In the genomic region with DNA sequence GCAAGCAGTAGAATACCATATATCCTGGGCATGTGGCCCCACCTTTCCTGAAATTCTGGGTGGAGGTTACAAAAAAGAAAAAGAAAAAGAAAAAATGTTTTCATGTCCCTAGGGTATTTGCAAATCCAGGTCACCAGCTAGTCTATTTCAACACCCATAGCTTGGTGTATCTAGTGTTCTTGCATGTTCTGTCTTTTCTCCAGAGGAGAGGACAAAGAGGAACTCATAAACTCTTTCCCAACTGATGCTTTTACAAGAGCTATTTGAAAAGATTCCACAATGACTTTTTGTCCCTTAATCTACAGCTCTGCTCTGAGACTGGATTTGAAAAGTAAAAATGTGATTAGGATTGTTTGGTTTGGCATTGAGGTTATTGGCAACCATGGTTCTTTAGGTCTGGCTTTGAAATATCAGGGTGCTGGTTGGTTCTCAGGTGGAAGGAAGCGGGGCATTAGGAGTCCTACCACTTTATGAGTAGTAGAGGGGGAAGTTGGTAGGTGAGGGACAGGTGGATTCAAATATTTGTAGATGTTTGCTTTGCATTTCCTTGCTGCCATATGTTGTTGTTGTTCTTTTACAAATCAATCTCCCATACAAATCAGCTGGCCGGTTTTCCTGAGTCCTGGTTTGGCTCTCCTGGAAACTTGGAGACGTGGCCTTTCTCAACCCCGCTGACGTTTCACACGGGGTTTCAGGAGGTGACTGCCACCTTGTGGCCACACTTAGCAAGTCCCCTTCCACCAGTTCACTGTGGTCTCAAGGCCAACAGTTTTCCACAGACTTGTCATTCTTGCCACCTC, we compare ENCODE assay signal across 8 cellular contexts.
DNase-seq lines count a peak whose midpoint lies in the region; ATAC-seq and TF ChIP-seq lines count a peak whose summit lies in the region.

No MANE protein-coding gene starts in this region.

- no peak overlapping the region for H3K4me3 Mint-ChIP-seq in stimulated activated naive CD8-positive, alpha-beta T cell treated with anti-CD3 and anti-CD28 coated beads, Interleukin-15, amount 100 ng/mL, for 72 hours

- peaks cover 20% of the 10 kb centered on the region for H3K4me1 Mint-ChIP-seq in stimulated activated naive CD8-positive, alpha-beta T cell treated with anti-CD3 and anti-CD28 coated beads, Interleukin-15, amount 100 ng/mL, for 72 hours

- no peak overlapping the region for H2BK12ac ChIP-seq in neuronal stem cell (ENCODE audit: low read length)

- no peak overlapping the region for H3K9ac ChIP-seq in neuronal stem cell (ENCODE audit: low read depth, low read length, poor library complexity)

- POLR2A ChIA-PET in Panc1 (lab: Charles Lee) = no interaction called here

- H3K36me3 ChIP-seq in Panc1 (ENCODE audit: control insufficient read depth, insufficient read depth, low read length) = no peaks in the 10 kb centered on the region
- no peaks in the 10 kb centered on the region for H3K36me3 ChIP-seq in neuronal stem cell (replicated peaks in 1 of 2; ENCODE audit: control insufficient read depth in 2 of 2, insufficient read depth in 2 of 2, low read length in 2 of 2)

- H2BK120ac ChIP-seq in neuronal stem cell (ENCODE audit: low read depth, low read length) = no peak overlapping the region

- H3K27me3 ChIP-seq in Panc1 (ENCODE audit: control insufficient read depth, insufficient read depth, low read length) (no peaks in the 10 kb centered on the region), neuronal stem cell (ENCODE audit: control insufficient read depth in 3 of 3, insufficient read depth in 3 of 3, low read depth in 1 of 3, low read length in 3 of 3) (peaks cover 0 to 2% (median 0%) of the 10 kb centered on the region in 3 experiments)

- TF ChIP-seq CTCF in Panc1 (IDR thresholded peaks at IDR 0.05) (peak; percentile 82), fibroblast of the aortic adventitia (IDR thresholded peaks at IDR 0.05; ENCODE audit: insufficient read depth, low read length) (peak; percentile 83)

- intact Hi-C loops in Panc1 (cut with micrococcal nuclease; ENCODE audit: unreplicated experiment) = loop anchor here (1.0 kb wide), 2 partner anchors 164 to 290 kb away; no protein-coding TSS in a partner anchor

- no peak overlapping the region for H3K27ac Mint-ChIP-seq in stimulated activated naive CD8-positive, alpha-beta T cell treated with anti-CD3 and anti-CD28 coated beads, Interleukin-15, amount 100 ng/mL, for 72 hours

- H3K18ac ChIP-seq in neuronal stem cell (ENCODE audit: low read length) = no peak overlapping the region

- no peaks in the 10 kb centered on the region for H3K79me1 ChIP-seq in neuronal stem cell (ENCODE audit: low read depth, low read length)

- H4K8ac ChIP-seq in neuronal stem cell (ENCODE audit: low read depth, low read length) = no peak overlapping the region

- no peak overlapping the region for H2AFZ ChIP-seq in neuronal stem cell (ENCODE audit: low read length)

- CTCF ChIA-PET in Panc1 (lab: Charles Lee) = interaction anchor here (1.3 to 2.1 kb wide), 2 partner anchors 164 to 167 kb away, joined by 3 to 19 read pairs; no protein-coding TSS in a partner anchor

- H3K4ac ChIP-seq in neuronal stem cell (ENCODE audit: low read length) = no peak overlapping the region

- WGBS in neuronal stem cell (ENCODE audit: extremely low coverage in 2 of 2, insufficient read length in 2 of 2, insufficient replicate concordance in 1 of 2), 2 donors = no CpG with 5 or more reads among the region's 6 CpGs

- peaks cover 35% of the 10 kb centered on the region for H3K27me3 Mint-ChIP-seq in stimulated activated naive CD8-positive, alpha-beta T cell treated with anti-CD3 and anti-CD28 coated beads, Interleukin-15, amount 100 ng/mL, for 72 hours

- no peak overlapping the region for H2BK15ac ChIP-seq in neuronal stem cell (ENCODE audit: low read length)

- H4K91ac ChIP-seq in neuronal stem cell (ENCODE audit: low read depth, low read length, poor library complexity) = no peak overlapping the region

- H2BK5ac ChIP-seq in neuronal stem cell (ENCODE audit: low read length) = no peak overlapping the region

- in situ Hi-C loops in Panc1 (cut with HindIII; ENCODE audit: low pct_unique_long_range_greater_than_20kb, low sequenced_read_pairs) = no loop called here

- no peak overlapping the region for H3K4me3 ChIP-seq in Panc1 (ENCODE audit: low read depth in 2 of 2, low read length in 2 of 2)
- no peak overlapping the region for H3K4me3 ChIP-seq in fibroblast of the aortic adventitia (ENCODE audit: low read depth, low read length)
- H3K4me3 ChIP-seq in neuronal stem cell (ENCODE audit: low read length in 2 of 2) = no peak overlapping the region

- H3K14ac ChIP-seq in neuronal stem cell (ENCODE audit: low read length) = no peak overlapping the region

- H3K9me3 ChIP-seq in Panc1 (ENCODE audit: control insufficient read depth, insufficient read depth, low read depth, low read length) (no peaks in the 10 kb centered on the region), neuronal stem cell (replicated peaks in 1 of 2; ENCODE audit: control insufficient read depth in 2 of 2, insufficient read depth in 1 of 2, low read depth in 1 of 2, low read length in 2 of 2) (no peaks in the 10 kb centered on the region)

- peak; percentile 93 for ATAC-seq in Panc1
- peak; percentile 81 for ATAC-seq in stimulated activated naive CD8-positive, alpha-beta T cell treated with anti-CD3 and anti-CD28 coated beads, Interleukin-15, amount 100 ng/mL, for 72 hours

- peak; percentile 83 for DNase-seq in Ammon's horn (ENCODE audit: low spot score)
- peak; percentile 66 for DNase-seq in GM19238 (ENCODE audit: insufficient read length, low spot score)
- peak; percentile 4 for DNase-seq in HS-5 (ENCODE audit: low read depth)
- peak; percentile 39 for DNase-seq in Panc1 (ENCODE audit: low read depth, low spot score)
- DNase-seq in activated T-cell treated with anti-CD3 and anti-CD28 coated beads, Interleukin-2, amount 50 U/mL, for 48 hours = peak; percentile 73 to 79
- peak; percentile 74 for DNase-seq in fibroblast of the aortic adventitia (ENCODE audit: low read depth)
- peak; percentile 66 for DNase-seq in neuronal stem cell (ENCODE audit: low spot score)
- DNase-seq in stimulated activated naive CD8-positive, alpha-beta T cell treated with anti-CD3 and anti-CD28 coated beads, Interleukin-15, amount 100 ng/mL, for 72 hours = peak; percentile 60 to 61

- no peak overlapping the region for H3K23ac ChIP-seq in neuronal stem cell (ENCODE audit: low read depth, low read length, poor library complexity)

- H3K9me3 Mint-ChIP-seq in stimulated activated naive CD8-positive, alpha-beta T cell treated with anti-CD3 and anti-CD28 coated beads, Interleukin-15, amount 100 ng/mL, for 72 hours = no peaks in the 10 kb centered on the region

- no peak overlapping the region for H3K4me2 ChIP-seq in neuronal stem cell (ENCODE audit: insufficient read depth, low read length, poor library complexity, severe bottlenecking)

- H3K4me1 ChIP-seq in Panc1 (ENCODE audit: control insufficient read depth, insufficient read depth, low read length) (no peaks in the 10 kb centered on the region), neuronal stem cell (ENCODE audit: control insufficient read depth in 2 of 2, insufficient read depth in 1 of 2, low read depth in 1 of 2, low read length in 2 of 2) (no peaks in the 10 kb centered on the region)

- H3K27ac ChIP-seq in Panc1 (ENCODE audit: low read length) (no peak overlapping the region), neuronal stem cell (replicated peaks; ENCODE audit: low read length) (no peak overlapping the region)

- BruUV-seq in Panc1 (replicated peaks; lab: Mats Ljungman, UMichigan) = no TSS peak

- H2AK5ac ChIP-seq in neuronal stem cell (ENCODE audit: low read depth, low read length) = no peak overlapping the region

Comparison
In these comparisons a context has a peak if more than half of its experiments do, and no peak if none do; other contexts are left out.
1. DNase-seq: peak in every context shown above with its lines; median percentile 83 in Ammon's horn; 76 in activated T-cell treated with anti-CD3 and anti-CD28 coated beads, Interleukin-2, amount 50 U/mL, for 48 hours; 74 in fibroblast of the aortic adventitia; 66 in GM19238; 66 in neuronal stem cell; 60 in stimulated activated naive CD8-positive, alpha-beta T cell treated with anti-CD3 and anti-CD28 coated beads, Interleukin-15, amount 100 ng/mL, for 72 hours; 39 in Panc1; 4 in HS-5.